15 cellular contexts compared by ENCODE assay signal in the genomic region with DNA sequence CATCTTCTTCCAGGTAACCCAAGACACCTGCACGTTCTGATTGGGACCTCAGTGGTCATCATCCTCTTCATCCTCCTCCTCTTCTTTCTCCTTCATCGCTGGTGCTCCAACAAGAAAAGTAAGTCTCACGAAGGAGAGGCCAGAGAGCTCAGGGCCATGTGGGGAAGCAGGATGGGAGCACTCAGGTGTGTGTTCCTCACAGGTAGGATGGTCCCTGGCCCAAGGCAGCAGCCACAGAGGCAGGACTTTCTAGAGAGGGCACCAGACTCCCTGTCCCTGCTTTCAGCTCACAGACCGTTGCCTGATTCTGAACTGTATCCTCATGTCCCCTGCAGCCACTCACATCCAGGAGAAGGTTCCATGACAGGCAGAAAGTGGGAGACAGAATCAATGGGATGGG. TPM values are rescaled to one million over a fixed set of nuclear protein-coding genes. Genes with fewer than 3 reads are reported as not detected.
"Had no signal": no experiment of that assay in that cellular context is flagged by ENCODE, and none has a peak within 500 bp of the region (broad histone marks: within the 10 kb centered on the region; RNA-seq: fewer than 3 reads in every experiment).

No MANE protein-coding gene starts in this region.

RNA-seq across cellular contexts. Expression of a gene that starts 3.1 kb away (rescaled TPM):
- total RNA-seq: stomach, subcutaneous adipose tissue, temporal lobe, testis, thoracic aorta, thyroid gland, tibial nerve, transverse colon, ureter, urinary bladder, uterus, vagina had no signal

RNA-seq across cellular contexts. Expression of a gene that starts 28.2 kb away (rescaled TPM):
- total RNA-seq: stomach, subcutaneous adipose tissue, suprapubic skin, temporal lobe, testis, thoracic aorta, thyroid gland, tibial nerve, upper lobe of right lung, ureter, urinary bladder, uterus, vagina had no signal

RNA-seq across cellular contexts. Expression of a gene that starts 36.9 kb away (rescaled TPM):
- total RNA-seq: temporal lobe, thyroid gland, tibial nerve, urinary bladder, uterus, vagina had no signal

RNA-seq across cellular contexts. Expression of a gene that starts 42.2 kb away (rescaled TPM):
- total RNA-seq: stomach, subcutaneous adipose tissue, suprapubic skin, temporal lobe, testis, thoracic aorta, thyroid gland, tibial nerve, upper lobe of left lung, upper lobe of right lung, ureter, urinary bladder, uterus, vagina had no signal

RNA-seq across cellular contexts. Expression of a gene that starts 49.8 kb away (rescaled TPM):
- total RNA-seq: stomach, subcutaneous adipose tissue, suprapubic skin, temporal lobe, testis, thoracic aorta, thyroid gland, transverse colon, ureter, urinary bladder, vagina had no signal
